In genomic region chr15:68415501-68416157, GRCh38 we compare ENCODE assay signal across 2 cellular contexts.
TF ChIP-seq lines count a peak whose summit lies in the region.

No MANE protein-coding gene starts in this region.

TF ChIP-seq in IMR-90, 13 proteins besides CTCF, POLR2A, EP300 and RAD21:
- TF ChIP-seq BHLHE40 (IDR thresholded peaks at IDR 0.05; ENCODE audit: low read depth, low read length): no peak
- TF ChIP-seq NFE2L2 (IDR thresholded peaks at IDR 0.05; ENCODE audit: low read depth, low read length): no peak
- TF ChIP-seq CHD1 (IDR thresholded peaks at IDR 0.05; ENCODE audit: low read depth, low read length): no peak
- TF ChIP-seq MAZ (IDR thresholded peaks at IDR 0.05; ENCODE audit: borderline replicate concordance, low read depth, low read length): no peak
- no peak for TF ChIP-seq USF2 (IDR thresholded peaks at IDR 0.05; ENCODE audit: low read depth, low read length)
- no peak for TF ChIP-seq CEBPB (IDR thresholded peaks at IDR 0.05; ENCODE audit: low read depth, low read length)
- no peak for TF ChIP-seq MXI1 (IDR thresholded peaks at IDR 0.05; ENCODE audit: borderline replicate concordance, low read depth, low read length)
- TF ChIP-seq RFX5 (IDR thresholded peaks at IDR 0.05; ENCODE audit: low read depth, low read length): no peak
- no peak for TF ChIP-seq FOS (IDR thresholded peaks at IDR 0.05; ENCODE audit: low read depth, low read length)
- TF ChIP-seq RCOR1 (IDR thresholded peaks at IDR 0.05; ENCODE audit: insufficient replicate concordance, low read length): no peak
- no peak for TF ChIP-seq ELK1 (IDR thresholded peaks at IDR 0.05; ENCODE audit: borderline replicate concordance, low read depth, low read length)
- no peak for TF ChIP-seq MAFK (IDR thresholded peaks at IDR 0.05; ENCODE audit: low read depth, low read length)
- no peak for TF ChIP-seq SMC3 (IDR thresholded peaks at IDR 0.05; ENCODE audit: low read depth, low read length)

TF ChIP-seq in GM12878, 131 proteins besides CTCF, POLR2A, EP300 and RAD21:
- no peak for TF ChIP-seq ATF3 (IDR thresholded peaks at IDR 0.05; ENCODE audit: borderline replicate concordance, extremely low read depth, low read depth, low read length)
